Comparison of ENCODE assay signal across 10 cellular contexts in genomic region chr7:131546126-131546525, GRCh38. TPM values are rescaled to one million over a fixed set of nuclear protein-coding genes. Genes with fewer than 3 reads are reported as not detected.
DNase-seq lines count a peak whose midpoint lies in the region; ATAC-seq and TF ChIP-seq lines count a peak whose summit lies in the region.
"Had no signal": no experiment of that assay in that cellular context is flagged by ENCODE, and none has a peak within 500 bp of the region (broad histone marks: within the 10 kb centered on the region; RNA-seq: fewer than 3 reads in every experiment).

No MANE protein-coding gene starts in this region.

- CTCF ChIA-PET in RWPE1 (lab: Yijun Ruan, JAX) = interaction anchor here (0.7 kb wide), 1 partner anchor 8 kb away, joined by 3 read pairs; no protein-coding TSS in a partner anchor

- TF ChIP-seq EP300 in stomach (IDR thresholded peaks at IDR 0.05) = no peak

- no peak for ATAC-seq in GM21786 (IDR thresholded peaks at IDR 0.05; ENCODE audit: unreplicated experiment)
- no peak for ATAC-seq in HG03196 (IDR thresholded peaks at IDR 0.05; ENCODE audit: unreplicated experiment)

- POLR2A ChIA-PET in RWPE1 (lab: Yijun Ruan, JAX; ENCODE audit: low non-redundant PET) = no interaction called here

- H3K36me3 ChIP-seq in left ventricle myocardium inferior = no peaks in the 10 kb centered on the region
- no peaks in the 10 kb centered on the region for H3K36me3 ChIP-seq in stomach

- no peaks in the 10 kb centered on the region for H3K27me3 ChIP-seq in left ventricle myocardium inferior (ENCODE audit: low read depth)
- H3K27me3 ChIP-seq in stomach = no peaks in the 10 kb centered on the region

- no peak overlapping the region for H3K4me3 ChIP-seq in left ventricle myocardium inferior
- no peak overlapping the region for H3K4me3 ChIP-seq in stomach

- H3K9me3 ChIP-seq in left ventricle myocardium inferior (replicated peaks) = no peaks in the 10 kb centered on the region
- no peaks in the 10 kb centered on the region for H3K9me3 ChIP-seq in stomach

- no peak overlapping the region for H3K27ac ChIP-seq in RWPE1
- H3K27ac ChIP-seq in left ventricle myocardium inferior (replicated peaks) = peak overlapping the region; percentile 86
- peak overlapping the region in 2 of 5 donors; percentile 46 to 57 for H3K27ac ChIP-seq in stomach
- H3K27ac ChIP-seq: 22Rv1 had no signal

- no peak for TF ChIP-seq CTCF in RWPE1 (conservative IDR thresholded peaks at IDR 0.05; ENCODE audit: low read depth)
- TF ChIP-seq CTCF in left ventricle myocardium inferior (IDR thresholded peaks at IDR 0.05; ENCODE audit: borderline replicate concordance) = no peak
- TF ChIP-seq CTCF in stomach (IDR thresholded peaks at IDR 0.05) = no peak

- no peak for TF ChIP-seq POLR2A in stomach (IDR thresholded peaks at IDR 0.05)

- WGBS in stomach, 5 donors = 69 to 79% (median 73%) methylated on average over 12 of the region's 12 CpGs

- H3K4me1 ChIP-seq in left ventricle myocardium inferior = peaks cover 95% of the 10 kb centered on the region
- peaks cover 0 to 15% (median 5%) of the 10 kb centered on the region in 4 donors for H3K4me1 ChIP-seq in stomach

- intact Hi-C loops in left ventricle myocardium inferior (cut with micrococcal nuclease) = no loop called here
- intact Hi-C loops in stomach (cut with DNase I; ENCODE audit: low total_unique reads) = no loop called here

- peak; percentile 43 for DNase-seq in DMS53 (lab: John Stamatoyannopoulos, UW)
- DNase-seq in DMS53 treated with DMSO at 0.1 percent for 48 hours (lab: John Stamatoyannopoulos, UW; ENCODE audit: unreplicated experiment) = no peak
- peak; percentile 60 for DNase-seq in RWPE1 (ENCODE audit: low spot score)
- DNase-seq in left ventricle myocardium inferior = no peak
- peak; percentile 53 for DNase-seq in stomach
- no peak for DNase-seq in NOMO-1 treated with DMSO at 0.1 percent for 48 hours (lab: John Stamatoyannopoulos, UW; ENCODE audit: unreplicated experiment)
- DNase-seq: KG1 had no signal

RNA-seq across cellular contexts. Expression of gene PODXL, which starts 10.3 kb away (rescaled TPM):
- total RNA-seq in left ventricle myocardium inferior = 67.4 TPM
- 100 to 1,000 TPM in 1 of 5 donors, 10 to 100 TPM in 3, 1 to 10 TPM in 1; 4.7 to 241 (median 30.4) TPM for total RNA-seq in stomach
- 1 to 10 TPM; 2.9 to 3.8 (median 3.5) TPM for polyA plus RNA-seq in stomach

Comparison
In these comparisons a context has a peak if more than half of its experiments do, and no peak if none do; other contexts are left out.
1. DNase-seq: peak in DMS53 (single experiment), RWPE1 (single experiment) and stomach (single experiment); none in DMS53 treated with DMSO at 0.1 percent for 48 hours (single experiment), left ventricle myocardium inferior (single experiment) and NOMO-1 treated with DMSO at 0.1 percent for 48 hours (single experiment).